8 cellular contexts compared by ENCODE assay signal in the genomic region with DNA sequence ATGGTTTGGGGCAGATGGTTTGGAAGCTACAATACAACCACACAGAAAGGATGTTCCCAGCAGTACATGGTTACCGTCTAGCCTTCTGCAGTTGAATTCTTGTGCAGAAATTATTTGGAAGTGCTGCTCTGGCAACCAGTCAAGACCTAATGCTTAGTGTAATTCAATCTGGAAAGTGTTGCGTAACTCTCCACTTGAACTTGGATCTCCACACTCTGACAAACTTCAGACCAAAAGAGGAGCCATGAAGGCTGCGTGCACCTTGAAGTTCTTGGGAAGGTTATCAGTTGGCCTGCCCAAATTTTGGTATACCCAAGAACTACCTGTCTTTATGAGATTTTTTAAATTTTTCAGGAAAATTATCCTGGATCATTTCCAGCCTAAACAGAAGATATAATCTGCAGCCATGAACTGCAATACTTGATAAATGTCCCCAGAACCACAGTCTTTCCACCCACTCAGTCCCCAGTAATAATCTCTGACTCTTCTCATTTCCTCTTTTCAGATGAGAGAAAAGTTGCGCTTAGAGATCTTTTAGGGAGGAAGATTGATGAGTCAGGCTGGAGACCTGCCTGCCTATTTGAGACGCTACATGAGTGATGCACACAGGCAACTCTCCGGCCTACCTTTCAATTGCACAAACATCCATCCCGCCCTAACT.
DNase-seq lines count a peak whose midpoint lies in the region; ATAC-seq and TF ChIP-seq lines count a peak whose summit lies in the region.

No MANE protein-coding gene starts in this region.

- H3K9ac ChIP-seq in mammary epithelial cell (ENCODE audit: insufficient read depth, low read length) = no peak overlapping the region
- no peak overlapping the region for H3K9ac ChIP-seq in parathyroid adenoma

- TF ChIP-seq CTCF in GM20000 (IDR thresholded peaks at IDR 0.05; ENCODE audit: extremely low read depth, missing control alignments) (no peak), mammary epithelial cell (conservative IDR thresholded peaks at IDR 0.05 in 1 of 2, IDR thresholded peaks at IDR 0.05 in 1 of 2; ENCODE audit: extremely low read depth in 1 of 2, insufficient read depth in 1 of 2, low read depth in 1 of 2, low read length in 2 of 2) (no peak), parathyroid adenoma (IDR thresholded peaks at IDR 0.05) (no peak)

- H3K4me2 ChIP-seq in mammary epithelial cell (ENCODE audit: insufficient read depth, low read depth, low read length) = no peak overlapping the region
- peak overlapping the region; percentile 29 for H3K4me2 ChIP-seq in parathyroid adenoma (ENCODE audit: low read length)

- H3K27me3 ChIP-seq in mammary epithelial cell (ENCODE audit: insufficient read depth, low read length) (no peaks in the 10 kb centered on the region), parathyroid adenoma (ENCODE audit: control insufficient read depth, insufficient read depth, low read length) (no peaks in the 10 kb centered on the region)

- H3K4me1 ChIP-seq in mammary epithelial cell (ENCODE audit: insufficient read depth, low read length) (no peaks in the 10 kb centered on the region), parathyroid adenoma (no peaks in the 10 kb centered on the region)

- no peaks in the 10 kb centered on the region for H3K9me3 ChIP-seq in mammary epithelial cell (replicated peaks; ENCODE audit: insufficient read depth, low read length)
- no peaks in the 10 kb centered on the region for H3K9me3 ChIP-seq in parathyroid adenoma (ENCODE audit: control insufficient read depth, low read length)

- intact Hi-C loops in mammary epithelial cell (cut with micrococcal nuclease) (no loop called here), left colon (cut with DNase I, micrococcal nuclease) (no loop called here)

- in situ Hi-C loops in mammary epithelial cell (cut with MboI; ENCODE audit: low sequenced_read_pairs in 2 of 2) = no loop called here

- CTCF ChIA-PET in mammary epithelial cell (lab: Charles Lee; ENCODE audit: low non-redundant PET) = no interaction called here

- no peak for ATAC-seq in left colon
- ATAC-seq in HG03139 (IDR thresholded peaks at IDR 0.05; ENCODE audit: unreplicated experiment) = no peak

- no TSS peak for BruUV-seq in mammary epithelial cell (replicated peaks; lab: Mats Ljungman, UMichigan)

- 54% methylated on average over 7 of the region's 7 CpGs for WGBS in mammary epithelial cell (ENCODE audit: low coverage, missing lambda C conversion rate)

- DNase-seq in AG08396 (ENCODE audit: low spot score) (peak; percentile 43), GM20000 (ENCODE audit: low spot score) (peak; percentile 67), Kasumi-1 (lab: John Stamatoyannopoulos, UW) (peak; percentile 7 to 22), mammary epithelial cell (peak; percentile 17), left colon (no peak), HT-29 (ENCODE audit: low spot score) (no peak)

- H2AFZ ChIP-seq in mammary epithelial cell (ENCODE audit: low read depth, low read length) (no peak overlapping the region), parathyroid adenoma (no peak overlapping the region)

- H4K20me1 ChIP-seq in mammary epithelial cell (ENCODE audit: insufficient read depth, low read length) = no peaks in the 10 kb centered on the region

- H3K27ac ChIP-seq in mammary epithelial cell (ENCODE audit: insufficient read depth, low read depth, low read length) = no peak overlapping the region
- H3K27ac ChIP-seq in parathyroid adenoma = peak overlapping the region; percentile 63

- H3K36me3 ChIP-seq in mammary epithelial cell (ENCODE audit: insufficient read depth, low read length) = no peaks in the 10 kb centered on the region
- no peaks in the 10 kb centered on the region for H3K36me3 ChIP-seq in parathyroid adenoma (ENCODE audit: control insufficient read depth, insufficient read depth, low read length)

- H3K4me3 ChIP-seq in mammary epithelial cell (replicated peaks in 1 of 3; ENCODE audit: insufficient read depth in 1 of 3, low read depth in 2 of 3, low read length in 3 of 3) = no peak overlapping the region
- H3K4me3 ChIP-seq in parathyroid adenoma (ENCODE audit: low read depth, low read length) = no peak overlapping the region

- H3K79me2 ChIP-seq in mammary epithelial cell (ENCODE audit: insufficient read depth, low read length) (no peaks in the 10 kb centered on the region), parathyroid adenoma (no peaks in the 10 kb centered on the region)

- dilution Hi-C loops in mammary epithelial cell (cut with HindIII; ENCODE audit: low sequenced_read_pairs) = no loop called here

Comparison
In these comparisons a context has a peak if more than half of its experiments do, and no peak if none do; other contexts are left out.
1. DNase-seq: peak in AG08396 (single experiment), GM20000 (single experiment), Kasumi-1 (2 of 2) and mammary epithelial cell (single experiment); none in left colon (0 of 2) and HT-29 (single experiment).